Comparison of ENCODE assay signal across 12 cellular contexts in genomic region chr19:709965-710714, GRCh38. TPM values are rescaled to one million over a fixed set of nuclear protein-coding genes. Genes with fewer than 3 reads are reported as not detected.
A peak's percentile ranks its signal among the peaks of the same experiment; 100 is the strongest.
DNase-seq lines count a peak whose midpoint lies in the region; ATAC-seq, FAIRE-seq and TF ChIP-seq lines count a peak whose summit lies in the region.
"Had no signal": no experiment of that assay in that cellular context is flagged by ENCODE, and none has a peak within 500 bp of the region (broad histone marks: within the 10 kb centered on the region; RNA-seq: fewer than 3 reads in every experiment).

No MANE protein-coding gene starts in this region.

- no peaks in the 10 kb centered on the region for H3K4me1 ChIP-seq in aorta (ENCODE audit: control insufficient read depth in 1 of 2, insufficient read depth in 2 of 2, low read length in 2 of 2)

- TF ChIP-seq CTCF in omental fat pad (IDR thresholded peaks at IDR 0.05), result no peak

- no peaks in the 10 kb centered on the region for H3K27me3 ChIP-seq in aorta (ENCODE audit: control insufficient read depth in 1 of 2, insufficient read depth in 2 of 2, low read length in 1 of 2)

- WGBS in aorta, 2 donors, result 14 to 20% methylated on average over 26 to 32 of the region's 32 CpGs

- no peak overlapping the region for H3K27ac ChIP-seq in aorta (ENCODE audit: low read depth in 1 of 2, low read length in 2 of 2)

- H3K4me3 ChIP-seq in aorta (ENCODE audit: low read length in 2 of 2), result no peak overlapping the region

- peaks cover 2% of the 10 kb centered on the region for H3K9me3 ChIP-seq in aorta (ENCODE audit: control insufficient read depth, low read length)

- DNase-seq in Right ventricle myocardium inferior (ENCODE audit: missing footprints) (peak; percentile 80), cardiac septum (ENCODE audit: low spot score) (no peak), left ventricle myocardium superior (peak; percentile 79), omental fat pad (ENCODE audit: low spot score) (no peak), aorta (peak in 1 of 2 donors; percentile 66), H54 (ENCODE audit: insufficient read length, low spot score) (no peak), NCI-H2029 treated with DMSO at 0.1 percent for 48 hours (lab: John Stamatoyannopoulos, UW) (no peak)
- DNase-seq: activated gamma-delta T cell, foreskin fibroblast, NCI-H2227 treated with DMSO at 0.1 percent for 48 hours, T-helper 9 cell had no signal

- TF ChIP-seq POLR2A in H54 (IDR thresholded peaks at IDR 0.05; ENCODE audit: low read depth, low read length), result no peak

- intact Hi-C loops in Right ventricle myocardium inferior (cut with DNase I) (loop anchor here (1.0 to 5.0 kb wide), 2 partner anchors 18 to 33 kb away; partner anchors contain the start of gene FSTL3), cardiac septum (cut with DNase I) (no loop called here), left ventricle myocardium superior (cut with micrococcal nuclease) (no loop called here), aorta (cut with DNase I) (no loop called here)

- ATAC-seq in Right ventricle myocardium inferior, result peak; percentile 61
- ATAC-seq in left ventricle myocardium superior, result peak; percentile 71
- ATAC-seq in omental fat pad (ENCODE audit: low FRiP score), result peak; percentile 33
- ATAC-seq in aorta (ENCODE audit: low FRiP score), result peak; percentile 58
- ATAC-seq in GM19035 (IDR thresholded peaks at IDR 0.05; ENCODE audit: unreplicated experiment), result no peak

- no peak for FAIRE-seq in H54 (lab: Jason Lieb, UNC)

- no peaks in the 10 kb centered on the region for H3K36me3 ChIP-seq in aorta (ENCODE audit: control insufficient read depth in 1 of 2, insufficient read depth in 2 of 2, low read length in 1 of 2)

RNA-seq across cellular contexts. Expression of gene PALM, which starts 1.4 kb away (rescaled TPM):
- total RNA-seq in Right ventricle myocardium inferior, result 34.0 TPM
- 18.9 TPM for total RNA-seq in cardiac septum
- 30.1 TPM for total RNA-seq in left ventricle myocardium superior
- 100 to 1,000 TPM in 1 of 4 donors, 10 to 100 TPM in 3; 44.6 to 119 (median 54.8) TPM for total RNA-seq in omental fat pad
- total RNA-seq in aorta, result 10 to 100 TPM; 27.5 to 75.1 TPM
- 1 to 10 TPM in 1 of 2 donors, under 1 TPM in 1; 0.59 to 2.5 TPM for polyA plus RNA-seq in aorta

RNA-seq across cellular contexts. Expression of gene PRSS57, which starts 14.9 kb away (rescaled TPM):
- total RNA-seq in Right ventricle myocardium inferior (not detected), cardiac septum (not detected), left ventricle myocardium superior (not detected), omental fat pad (under 1 TPM in 1 of 4 donors, not detected in 3; 0.95 TPM), aorta (not detected)
- not detected for polyA plus RNA-seq in aorta

RNA-seq across cellular contexts. Expression of gene FSTL3, which starts 33.9 kb away (rescaled TPM):
- total RNA-seq in Right ventricle myocardium inferior (37.1 TPM), cardiac septum (136 TPM), left ventricle myocardium superior (24.6 TPM), omental fat pad (100 to 1,000 TPM; 120 to 212 (median 152) TPM), aorta (100 to 1,000 TPM; 116 to 134 TPM)
- 10 to 100 TPM; 40.6 to 80.1 TPM for polyA plus RNA-seq in aorta

RNA-seq across cellular contexts. Expression of gene MISP, which starts 40.8 kb away (rescaled TPM):
- total RNA-seq in Right ventricle myocardium inferior (not detected), cardiac septum (not detected), left ventricle myocardium superior (not detected), omental fat pad (1 to 10 TPM in 3 of 4 donors, not detected in 1; 1.4 to 9.6 (median 3.2) TPM), aorta (under 1 TPM in 1 of 2 donors, not detected in 1; 0.12 TPM)
- polyA plus RNA-seq in aorta, result 10 to 100 TPM in 1 of 2 donors, 1 to 10 TPM in 1; 1.0 to 53.3 TPM

RNA-seq across cellular contexts. Expression of gene RNF126, which starts 47.1 kb away (rescaled TPM):
- total RNA-seq in Right ventricle myocardium inferior (19.7 TPM), cardiac septum (31.4 TPM), left ventricle myocardium superior (24.4 TPM), omental fat pad (10 to 100 TPM; 40.1 to 87.7 (median 47.7) TPM), aorta (10 to 100 TPM; 26.7 to 26.9 TPM)
- polyA plus RNA-seq in aorta, result 10 to 100 TPM; 18.3 to 38.5 TPM

Comparison
In these comparisons a context has a peak if more than half of its experiments do, and no peak if none do; other contexts are left out.
1. DNase-seq: peak in Right ventricle myocardium inferior (single experiment) and left ventricle myocardium superior (single experiment); none in cardiac septum (single experiment), omental fat pad (single experiment), H54 (single experiment) and NCI-H2029 treated with DMSO at 0.1 percent for 48 hours (single experiment).